12 cellular contexts compared by ENCODE assay signal in the genomic region with DNA sequence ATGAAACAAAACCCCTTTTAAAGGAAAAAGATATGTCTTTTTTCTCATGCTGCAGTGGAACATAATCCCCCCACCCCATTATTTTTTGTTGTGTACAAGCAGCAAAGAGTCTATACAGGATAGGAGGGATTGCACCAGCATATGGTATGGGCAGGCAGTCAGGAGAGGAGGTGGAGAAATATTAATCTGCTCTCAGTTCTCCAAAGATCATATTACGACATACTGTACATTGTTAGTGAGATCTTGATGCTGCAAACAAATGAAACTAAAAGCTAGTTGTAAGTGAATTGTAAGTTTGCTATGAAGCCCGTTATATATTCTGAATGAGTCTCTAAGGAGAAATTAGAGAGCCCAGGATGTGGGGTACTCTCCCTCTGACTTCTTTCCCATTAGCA.
A peak's percentile ranks its signal among the peaks of the same experiment; 100 is the strongest.
DNase-seq lines count a peak whose midpoint lies in the region; ATAC-seq, FAIRE-seq and TF ChIP-seq lines count a peak whose summit lies in the region.
"Had no signal": no experiment of that assay in that cellular context is flagged by ENCODE, and none has a peak within 500 bp of the region (broad histone marks: within the 10 kb centered on the region; RNA-seq: fewer than 3 reads in every experiment).

No MANE protein-coding gene starts in this region.

- no peaks in the 10 kb centered on the region for H3K9me3 Mint-ChIP-seq in stimulated activated effector memory CD8-positive, alpha-beta T cell treated with anti-CD3 and anti-CD28 coated beads, Interleukin-12 subunit alpha, Interleukin-12 subunit beta, amount 100 ng/mL, for 72 hours
- H3K9me3 Mint-ChIP-seq: T-helper 2 cell treated with Interferon-gamma antibody and Interleukin-4, amounts not matched to agents 5 μg/mL and 100 μg/mL, for 36 hours had no signal

- TF ChIP-seq RAD21 in HepG2 (CRISPR knock-in tag; IDR thresholded peaks at IDR 0.05) = no peak

- WGBS in HepG2 (ENCODE audit: low lambda C conversion rate) = 83% methylated on average over 2 of the region's 2 CpGs

- TF ChIP-seq CTCF in GM12864 (IDR thresholded peaks at IDR 0.05; ENCODE audit: low read depth, low read length, missing control alignments) (no peak), HEK293 (tag by site-specific recombination; IDR thresholded peaks at IDR 0.05) (no peak), HepG2 (CRISPR knock-in tag; IDR thresholded peaks at IDR 0.05) (no peak)

- TF ChIP-seq EP300 in HepG2 (IDR thresholded peaks at IDR 0.05; ENCODE audit: low read depth in 2 of 2, low read length in 2 of 2) (no peak), HepG2 (CRISPR knock-in tag; IDR thresholded peaks at IDR 0.05; ENCODE audit: borderline replicate concordance) (no peak)

- in situ Hi-C loops in HepG2 (cut with HindIII; ENCODE audit: extremely low pct_ligation_motif_present, low pct_unique_long_range_greater_than_20kb) = loop anchor here (5.0 to 10.0 kb wide), 3 partner anchors 73 to 316 kb away; partner anchors contain the start of gene RAPGEF2

- TF ChIP-seq POLR2A in HepG2 (IDR thresholded peaks at IDR 0.05; ENCODE audit: insufficient read depth in 1 of 2, low read depth in 2 of 2, low read length in 2 of 2) = no peak

- H3K4me3 ChIP-seq in GM12864 (ENCODE audit: low read depth, low read length) (peak overlapping the region; percentile 26; the same call in 1 of the 2 replicates), HEK293 (ENCODE audit: low read depth, low read length) (no peak overlapping the region), HepG2 (replicated peaks in 1 of 3; ENCODE audit: insufficient read depth in 1 of 3, low read depth in 2 of 3, low read length in 3 of 3) (no peak overlapping the region)
- H3K4me3 ChIP-seq in effector memory CD4-positive, alpha-beta T cell (ENCODE audit: insufficient read depth, low read depth, low read length, poor library complexity, severe bottlenecking) = no peak overlapping the region

- BruUV-seq in HepG2 (replicated peaks; lab: Mats Ljungman, UMichigan) = no TSS peak

- no peak for DNase-seq in GM12864 (ENCODE audit: low read depth)
- DNase-seq in NCI-H69 (lab: John Stamatoyannopoulos, UW) = peak; percentile 3
- peak; percentile 35 for DNase-seq in HepG2 (ENCODE audit: low spot score)
- DNase-seq in iPS-NIHi11 (ENCODE audit: low spot score) = no peak
- no peak for DNase-seq in effector memory CD4-positive, alpha-beta T cell
- no peak for DNase-seq in stimulated activated effector memory CD8-positive, alpha-beta T cell treated with anti-CD3 and anti-CD28 coated beads, Interleukin-12 subunit alpha, Interleukin-12 subunit beta, amount 100 ng/mL, for 72 hours (ENCODE audit: low spot score in 2 of 2)
- DNase-seq: activated effector memory CD4-positive, alpha-beta T cell treated with Interleukin-2 at 50 U/mL for 16 hours; NCI-H1092 treated with DMSO at 0.1 percent for 48 hours had no signal

- no peak overlapping the region for H2AFZ ChIP-seq in HepG2 (ENCODE audit: low read length)

- H3K36me3 ChIP-seq in HEK293 (ENCODE audit: control insufficient read depth in 2 of 2, insufficient read depth in 1 of 2, low read length in 2 of 2) (no peaks in the 10 kb centered on the region), HepG2 (replicated peaks in 1 of 2; ENCODE audit: control insufficient read depth in 1 of 2, insufficient read depth in 2 of 2, low read length in 2 of 2) (no peaks in the 10 kb centered on the region; a peak in 1 of 5 replicates)
- H3K36me3 ChIP-seq in effector memory CD4-positive, alpha-beta T cell (ENCODE audit: control insufficient read depth, insufficient read depth, low read length) = no peaks in the 10 kb centered on the region

- intact Hi-C loops in HepG2 (cut with micrococcal nuclease; ENCODE audit: unreplicated experiment) = loop anchor here (1.0 to 10.0 kb wide), 3 partner anchors 76 to 173 kb away; no protein-coding TSS in a partner anchor

- CTCF ChIA-PET in HEK293 (lab: Yijun Ruan, JAX) = interaction anchor here (0.6 to 1.0 kb wide), 4 partner anchors 24 to 466 kb away, joined by 3 to 6 read pairs (median 4); no protein-coding TSS in a partner anchor
- CTCF ChIA-PET in HepG2 (lab: Yijun Ruan, JAX; ENCODE audit: low intra/inter-chr PET ratio, low total read pairs) = no interaction called here

- H3K4me1 Mint-ChIP-seq in stimulated activated effector memory CD8-positive, alpha-beta T cell treated with anti-CD3 and anti-CD28 coated beads, Interleukin-12 subunit alpha, Interleukin-12 subunit beta, amount 100 ng/mL, for 72 hours = peaks cover 40% of the 10 kb centered on the region

- no peak overlapping the region for H3K9ac ChIP-seq in HepG2 (ENCODE audit: insufficient read depth, low read depth, low read length)

- H3K4me1 ChIP-seq in HEK293 (ENCODE audit: control insufficient read depth, insufficient read depth, low read length) = peaks cover 10% of the 10 kb centered on the region
- H3K4me1 ChIP-seq in HepG2 (ENCODE audit: insufficient read depth, low read length) = peaks cover 41% of the 10 kb centered on the region
- H3K4me1 ChIP-seq in effector memory CD4-positive, alpha-beta T cell (ENCODE audit: control insufficient read depth, insufficient read depth, low read length, poor library complexity, severe bottlenecking) = no peaks in the 10 kb centered on the region

- H3K27ac Mint-ChIP-seq in stimulated activated effector memory CD8-positive, alpha-beta T cell treated with anti-CD3 and anti-CD28 coated beads, Interleukin-12 subunit alpha, Interleukin-12 subunit beta, amount 100 ng/mL, for 72 hours = no peak overlapping the region
- H3K27ac Mint-ChIP-seq: T-helper 2 cell treated with Interferon-gamma antibody and Interleukin-4, amounts not matched to agents 5 μg/mL and 100 μg/mL, for 36 hours had no signal

- no peak overlapping the region for H3K4me3 Mint-ChIP-seq in stimulated activated effector memory CD8-positive, alpha-beta T cell treated with anti-CD3 and anti-CD28 coated beads, Interleukin-12 subunit alpha, Interleukin-12 subunit beta, amount 100 ng/mL, for 72 hours
- H3K4me3 Mint-ChIP-seq: T-helper 2 cell treated with Interferon-gamma antibody and Interleukin-4, amounts not matched to agents 5 μg/mL and 100 μg/mL, for 36 hours had no signal

- H4K20me1 ChIP-seq in HepG2 (ENCODE audit: insufficient read depth, low read length) = peaks cover 4% of the 10 kb centered on the region; the same call in 1 of the 2 replicates

- ATAC-seq in HepG2 (peak; percentile 71), GM21526 (IDR thresholded peaks at IDR 0.05; ENCODE audit: low FRiP score, unreplicated experiment) (no peak)
- no peak for ATAC-seq in stimulated activated effector memory CD8-positive, alpha-beta T cell treated with anti-CD3 and anti-CD28 coated beads, Interleukin-12 subunit alpha, Interleukin-12 subunit beta, amount 100 ng/mL, for 72 hours

- no peaks in the 10 kb centered on the region for H3K27me3 ChIP-seq in HepG2 (ENCODE audit: control insufficient read depth in 1 of 2, insufficient read depth in 2 of 2, low read length in 2 of 2)
- no peaks in the 10 kb centered on the region for H3K27me3 ChIP-seq in effector memory CD4-positive, alpha-beta T cell (replicated peaks; ENCODE audit: control insufficient read depth, insufficient read depth, low read length, poor library complexity, severe bottlenecking)

- no peak for FAIRE-seq in HepG2 (lab: Jason Lieb, UNC)
- FAIRE-seq: endometrium had no signal

- H3K79me2 ChIP-seq in HepG2 (ENCODE audit: insufficient read depth, low read length) = peaks cover 32% of the 10 kb centered on the region

- no peaks in the 10 kb centered on the region for H3K9me3 ChIP-seq in HEK293 (ENCODE audit: control insufficient read depth, insufficient read depth, low read depth, low read length)
- H3K9me3 ChIP-seq in HepG2 (ENCODE audit: low read length) = no peaks in the 10 kb centered on the region
- H3K9me3 ChIP-seq in effector memory CD4-positive, alpha-beta T cell (ENCODE audit: control insufficient read depth, low read length) = no peaks in the 10 kb centered on the region

- no peak overlapping the region for H3K27ac ChIP-seq in HEK293 (ENCODE audit: extremely low read depth, low read depth, low read length)
- no peak overlapping the region for H3K27ac ChIP-seq in HepG2 (ENCODE audit: extremely low read length, insufficient read depth, low read length)
- H3K27ac ChIP-seq in effector memory CD4-positive, alpha-beta T cell (ENCODE audit: insufficient read depth, low read length, poor library complexity, severe bottlenecking) = no peak overlapping the region

- H3K4me2 ChIP-seq in HepG2 (ENCODE audit: low read depth, low read length) = no peak overlapping the region

- POLR2A ChIA-PET in HEK293 (lab: Yijun Ruan, JAX) (no interaction called here), HepG2 (lab: Yijun Ruan, JAX) (interaction anchor here (0.6 kb wide), 1 partner anchor 321 kb away, joined by 3 read pairs; no protein-coding TSS in a partner anchor)

- no peaks in the 10 kb centered on the region for H3K36me3 Mint-ChIP-seq in stimulated activated effector memory CD8-positive, alpha-beta T cell treated with anti-CD3 and anti-CD28 coated beads, Interleukin-12 subunit alpha, Interleukin-12 subunit beta, amount 100 ng/mL, for 72 hours

TF ChIP-seq in HEK293, 187 proteins besides CTCF, POLR2A, EP300 and RAD21:
- TF ChIP-seq, protein P1, sequence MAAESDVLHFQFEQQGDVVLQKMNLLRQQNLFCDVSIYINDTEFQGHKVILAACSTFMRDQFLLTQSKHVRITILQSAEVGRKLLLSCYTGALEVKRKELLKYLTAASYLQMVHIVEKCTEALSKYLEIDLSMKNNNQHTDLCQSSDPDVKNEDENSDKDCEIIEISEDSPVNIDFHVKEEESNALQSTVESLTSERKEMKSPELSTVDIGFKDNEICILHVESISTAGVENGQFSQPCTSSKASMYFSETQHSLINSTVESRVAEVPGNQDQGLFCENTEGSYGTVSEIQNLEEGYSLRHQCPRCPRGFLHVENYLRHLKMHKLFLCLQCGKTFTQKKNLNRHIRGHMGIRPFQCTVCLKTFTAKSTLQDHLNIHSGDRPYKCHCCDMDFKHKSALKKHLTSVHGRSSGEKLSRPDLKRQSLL (tag by site-specific recombination; IDR thresholded peaks at IDR 0.05) = no peak
- 0 out of 2 replicates have a peak, but pooled peaks have one; percentile 18 for TF ChIP-seq ZBTB17 (tag by site-specific recombination; IDR thresholded peaks at IDR 0.05)

TF ChIP-seq in HepG2, 621 proteins besides CTCF, POLR2A, EP300 and RAD21 (continues in another document):
- no peak for TF ChIP-seq BCL6 (CRISPR knock-in tag; IDR thresholded peaks at IDR 0.05)
- TF ChIP-seq CEBPG (CRISPR knock-in tag; IDR thresholded peaks at IDR 0.05) = peak; percentile 54
- TF ChIP-seq FOXM1 (CRISPR knock-in tag; IDR thresholded peaks at IDR 0.05) = no peak
- peak; percentile 86 for TF ChIP-seq CEBPB (IDR thresholded peaks at IDR 0.05; ENCODE audit: borderline replicate concordance, low read depth, low read length)
- TF ChIP-seq CBX2 (IDR thresholded peaks at IDR 0.05; ENCODE audit: low read depth, low read length) = no peak
- TF ChIP-seq CBX2 (CRISPR knock-in tag; IDR thresholded peaks at IDR 0.05; ENCODE audit: low read depth) = no peak
- TF ChIP-seq ZNF30 (CRISPR knock-in tag; IDR thresholded peaks at IDR 0.05) = no peak
- no peak for TF ChIP-seq ZNF550 (CRISPR knock-in tag; IDR thresholded peaks at IDR 0.05; ENCODE audit: borderline replicate concordance)
- no peak for TF ChIP-seq SOX13 (IDR thresholded peaks at IDR 0.05)
- TF ChIP-seq SOX13 (CRISPR knock-in tag; conservative IDR thresholded peaks at IDR 0.05 in 1 of 2, IDR thresholded peaks at IDR 0.05 in 1 of 2) = peak in 1 of 2 experiments; percentile 34; a peak in 1 of 4 replicates

Comparison
In these comparisons a context has a peak if more than half of its experiments do, and no peak if none do; other contexts are left out.
1. DNase-seq: peak in NCI-H69 (single experiment) and HepG2 (single experiment); none in GM12864 (single experiment), iPS-NIHi11 (single experiment), effector memory CD4-positive, alpha-beta T cell (0 of 3) and stimulated activated effector memory CD8-positive, alpha-beta T cell treated with anti-CD3 and anti-CD28 coated beads, Interleukin-12 subunit alpha, Interleukin-12 subunit beta, amount 100 ng/mL, for 72 hours (0 of 2).